ENCODE assay signal across 8 cellular contexts in the genomic region with DNA sequence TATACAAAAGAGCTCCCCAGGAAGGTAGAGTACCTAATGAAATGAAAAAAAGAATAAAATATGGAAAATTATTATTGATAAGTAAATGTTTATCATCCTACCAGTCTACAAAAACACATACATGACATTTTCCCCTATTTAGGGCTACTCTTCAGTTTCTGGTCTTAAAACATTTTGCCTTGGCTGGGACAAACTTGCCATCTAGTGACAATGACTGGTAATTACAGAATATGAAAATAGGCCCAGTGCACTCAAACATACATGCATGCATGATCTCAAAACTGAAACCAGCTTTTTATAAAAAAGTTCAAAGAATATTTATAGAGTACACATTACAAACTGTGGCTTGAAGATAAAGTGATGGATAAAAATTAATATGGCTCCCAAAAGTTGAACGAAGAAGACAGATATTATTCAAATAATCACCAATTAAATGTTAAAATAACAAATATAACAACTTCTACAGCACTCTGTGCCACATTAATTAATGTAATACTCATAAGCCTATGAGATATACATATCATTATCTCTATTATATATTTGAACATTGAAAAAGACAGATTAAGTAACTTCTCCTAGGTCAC. TPM values are rescaled to one million over a fixed set of nuclear protein-coding genes. Genes with fewer than 3 reads are reported as not detected.
DNase-seq lines count a peak whose midpoint lies in the region; ATAC-seq and TF ChIP-seq lines count a peak whose summit lies in the region.

No MANE protein-coding gene starts in this region.

- no peak overlapping the region for H2BK15ac ChIP-seq in IMR-90 (ENCODE audit: low read depth, low read length)

- H2AFZ ChIP-seq in IMR-90 (replicated peaks; ENCODE audit: low read length, poor library complexity) = no peak overlapping the region

- no peak overlapping the region for H2AK5ac ChIP-seq in IMR-90 (ENCODE audit: low read depth, low read length)

- no peaks in the 10 kb centered on the region for H3K36me3 ChIP-seq in cardiac muscle cell
- H3K36me3 ChIP-seq in IMR-90 (ENCODE audit: control insufficient read depth, insufficient read depth, low read length) = no peaks in the 10 kb centered on the region
- H3K36me3 ChIP-seq in MG63 = no peaks in the 10 kb centered on the region

- no peak overlapping the region for H2BK120ac ChIP-seq in IMR-90 (ENCODE audit: low read depth, low read length)

- H3K18ac ChIP-seq in IMR-90 (ENCODE audit: low read depth, low read length) = no peak overlapping the region

- in situ Hi-C loops in IMR-90 (cut with MboI; ENCODE audit: low sequenced_read_pairs) = no loop called here

- no peak overlapping the region for H3K14ac ChIP-seq in IMR-90 (replicated peaks; ENCODE audit: low read depth, low read length)

- no peak overlapping the region for H3K4ac ChIP-seq in IMR-90 (ENCODE audit: low read depth, low read length)

- no peak overlapping the region for H2BK20ac ChIP-seq in IMR-90 (ENCODE audit: low read depth, low read length)

- H3K27me3 ChIP-seq in cardiac muscle cell (no peaks in the 10 kb centered on the region), IMR-90 (ENCODE audit: control insufficient read depth, insufficient read depth, low read length) (no peaks in the 10 kb centered on the region), MG63 (no peaks in the 10 kb centered on the region)

- H3K9me1 ChIP-seq in IMR-90 (ENCODE audit: insufficient read depth, low read length) = no peaks in the 10 kb centered on the region

- H4K5ac ChIP-seq in IMR-90 (ENCODE audit: low read depth, low read length) = no peak overlapping the region

- CTCF ChIA-PET in IMR-90 (lab: Yijun Ruan, JAX) = interaction anchor here (1.2 to 1.5 kb wide), 3 partner anchors 12 to 931 kb away, joined by 3 to 6 read pairs (median 3); no protein-coding TSS in a partner anchor

- H3K23ac ChIP-seq in IMR-90 (ENCODE audit: low read depth, low read length) = no peak overlapping the region

- TF ChIP-seq POLR2A in IMR-90 (IDR thresholded peaks at IDR 0.05; ENCODE audit: low read depth, low read length) = no peak

- H3K9ac ChIP-seq in IMR-90 (ENCODE audit: low read depth, low read length) = no peak overlapping the region

- no peak overlapping the region for H4K91ac ChIP-seq in IMR-90 (ENCODE audit: insufficient read depth, low read depth, low read length)

- TF ChIP-seq CTCF in cardiac muscle cell (IDR thresholded peaks at IDR 0.05; ENCODE audit: low read depth, low read length) (peak; percentile 68), IMR-90 (conservative IDR thresholded peaks at IDR 0.05; ENCODE audit: low read depth, low read length) (peak; percentile 83), coronary artery (IDR thresholded peaks at IDR 0.05) (peak; percentile 56)

- peak; percentile 87 for TF ChIP-seq RAD21 in IMR-90 (IDR thresholded peaks at IDR 0.05; ENCODE audit: low read length)

- WGBS in IMR-90 (ENCODE audit: extremely low coverage in 2 of 2, insufficient read length in 1 of 2), 2 experiments = no CpG with 5 or more reads among the region's 1 CpG

- dilution Hi-C loops in IMR-90 (cut with HindIII; ENCODE audit: low sequenced_read_pairs, unreplicated experiment) = no loop called here

- ATAC-seq in left ventricle myocardium superior (no peak), GM21737 (IDR thresholded peaks at IDR 0.05; ENCODE audit: unreplicated experiment) (peak; percentile 73), IMR-90 (ENCODE audit: low read depth) (peak; percentile 83)

- no peaks in the 10 kb centered on the region for H3K79me1 ChIP-seq in IMR-90 (ENCODE audit: low read depth in 1 of 2, low read length in 2 of 2)

- intact Hi-C loops in left ventricle myocardium superior (cut with micrococcal nuclease) (loop anchor here (5.0 kb wide), 1 partner anchor 408 kb away; the partner anchor contains the start of gene COL11A1), IMR-90 (cut with micrococcal nuclease) (loop anchor here (1.0 to 5.0 kb wide), 4 partner anchors 409 to 1993 kb away; no protein-coding TSS in a partner anchor)

- H3K27ac ChIP-seq in cardiac muscle cell = no peak overlapping the region
- H3K27ac ChIP-seq in IMR-90 (ENCODE audit: insufficient read depth, low read length) = no peak overlapping the region
- H3K27ac ChIP-seq in coronary artery = no peak overlapping the region

- H3K4me1 ChIP-seq in cardiac muscle cell (ENCODE audit: low read depth) = no peaks in the 10 kb centered on the region
- H3K4me1 ChIP-seq in IMR-90 (ENCODE audit: control insufficient read depth, insufficient read depth, low read length) = no peaks in the 10 kb centered on the region

- H3K4me3 ChIP-seq in cardiac muscle cell = no peak overlapping the region
- no peak overlapping the region for H3K4me3 ChIP-seq in IMR-90 (ENCODE audit: insufficient read depth, low read depth, low read length)
- no peak overlapping the region for H3K4me3 ChIP-seq in coronary artery
- no peak overlapping the region for H3K4me3 ChIP-seq in MG63

- no peak overlapping the region for H2BK5ac ChIP-seq in IMR-90 (ENCODE audit: low read depth, low read length, poor library complexity, severe bottlenecking)

- DNase-seq in cardiac muscle cell (ENCODE audit: low read depth in 1 of 2, low spot score in 1 of 2) (peak; percentile 40 to 70), left ventricle myocardium superior (no peak), IMR-90 (peak; percentile 63), OCI-M1 (lab: John Stamatoyannopoulos, UW) (peak; percentile 84), coronary artery (ENCODE audit: low spot score) (no peak), midbrain (lab: John Stamatoyannopoulos, UW) (peak; percentile 69), MG63 (no peak)

- no peak overlapping the region for H4K8ac ChIP-seq in IMR-90 (ENCODE audit: low read depth in 2 of 2, low read length in 2 of 2)

- H2AK9ac ChIP-seq in IMR-90 (replicated peaks; ENCODE audit: low read depth, low read length, poor library complexity) = no peak overlapping the region

- POLR2A ChIA-PET in IMR-90 (lab: Charles Lee; ENCODE audit: unreplicated experiment) = no interaction called here

- no peak overlapping the region for H3K4me2 ChIP-seq in IMR-90 (ENCODE audit: low read depth, low read length)

- H4K20me1 ChIP-seq in IMR-90 (ENCODE audit: insufficient read depth, low read length) = no peaks in the 10 kb centered on the region

- no TSS peak for BruUV-seq in IMR-90 (replicated peaks; lab: Mats Ljungman, UMichigan)

- H3K56ac ChIP-seq in IMR-90 (ENCODE audit: extremely low read depth, insufficient read depth, low read length) = no peak overlapping the region

- no peaks in the 10 kb centered on the region for H3K9me3 ChIP-seq in cardiac muscle cell (ENCODE audit: low read depth)
- no peaks in the 10 kb centered on the region for H3K9me3 ChIP-seq in IMR-90 (ENCODE audit: control insufficient read depth, insufficient read depth, low read length)
- no peaks in the 10 kb centered on the region for H3K9me3 ChIP-seq in MG63

TF ChIP-seq in IMR-90, 13 proteins besides CTCF, POLR2A, EP300 and RAD21:
- no peak for TF ChIP-seq RCOR1 (IDR thresholded peaks at IDR 0.05; ENCODE audit: insufficient replicate concordance, low read length)
- TF ChIP-seq SMC3 (IDR thresholded peaks at IDR 0.05; ENCODE audit: low read depth, low read length) = peak; percentile 70
- no peak for TF ChIP-seq USF2 (IDR thresholded peaks at IDR 0.05; ENCODE audit: low read depth, low read length)

RNA-seq across cellular contexts. Expression of gene RNPC3, which starts 10.5 kb away (rescaled TPM):
- total RNA-seq in cardiac muscle cell = 27.2 and 69.6 TPM in 2 replicates
- 84.1 and 116 TPM in 2 replicates for polyA plus RNA-seq in cardiac muscle cell
- total RNA-seq in left ventricle myocardium superior = 18.1 TPM
- 2.5 and 3.8 TPM in 2 replicates for total RNA-seq in IMR-90 (2012; rRNA removed)
- polyA plus RNA-seq in IMR-90 (2012; rRNA removed) = 7.7 and 9.9 TPM in 2 replicates
- polyA plus RNA-seq in IMR-90 (2012; cell fraction: cytosol; rRNA removed) = 1.5 and 2.0 TPM in 2 replicates
- polyA plus RNA-seq in IMR-90 (2012; cell fraction: nucleus; rRNA removed; ENCODE audit: low replicate concordance) = 11.0 and 59.9 TPM in 2 replicates
- 7.0 and 12.7 TPM in 2 replicates for total RNA-seq in MG63 (2014; rRNA removed; shearing (Covaris generic); ENCODE audit: low replicate concordance)

RNA-seq across cellular contexts. Expression of gene AMY2B, which starts 56.4 kb away (rescaled TPM):
- total RNA-seq in cardiac muscle cell = 19.2 and 50.8 TPM in 2 replicates
- polyA plus RNA-seq in cardiac muscle cell = 32.9 and 42.9 TPM in 2 replicates
- 21.0 TPM for total RNA-seq in left ventricle myocardium superior
- total RNA-seq in IMR-90 (2012; rRNA removed) = 0.72 and 1.1 TPM in 2 replicates
- polyA plus RNA-seq in IMR-90 (2012; rRNA removed) = 0.92 and 1.7 TPM in 2 replicates
- 0.03 TPM in 1 of 2 replicates, not detected in the other for polyA plus RNA-seq in IMR-90 (2012; cell fraction: cytosol; rRNA removed)
- polyA plus RNA-seq in IMR-90 (2012; cell fraction: nucleus; rRNA removed; ENCODE audit: low replicate concordance) = 1.1 and 11.0 TPM in 2 replicates
- not detected in 2 replicates for total RNA-seq in MG63 (2014; rRNA removed; shearing (Covaris generic); ENCODE audit: low replicate concordance)

Comparison
In these comparisons a context has a peak if more than half of its experiments do, and no peak if none do; other contexts are left out.
1. DNase-seq: peak in cardiac muscle cell (2 of 2), IMR-90 (single experiment), OCI-M1 (single experiment) and midbrain (single experiment); none in left ventricle myocardium superior (single experiment), coronary artery (single experiment) and MG63 (single experiment).
2. Peak in every context shown above with its lines, with median percentiles within 50 percentile points of each other: CTCF ChIP-seq.